Comparison of ENCODE assay signal across 1 cellular context in the genomic region with DNA sequence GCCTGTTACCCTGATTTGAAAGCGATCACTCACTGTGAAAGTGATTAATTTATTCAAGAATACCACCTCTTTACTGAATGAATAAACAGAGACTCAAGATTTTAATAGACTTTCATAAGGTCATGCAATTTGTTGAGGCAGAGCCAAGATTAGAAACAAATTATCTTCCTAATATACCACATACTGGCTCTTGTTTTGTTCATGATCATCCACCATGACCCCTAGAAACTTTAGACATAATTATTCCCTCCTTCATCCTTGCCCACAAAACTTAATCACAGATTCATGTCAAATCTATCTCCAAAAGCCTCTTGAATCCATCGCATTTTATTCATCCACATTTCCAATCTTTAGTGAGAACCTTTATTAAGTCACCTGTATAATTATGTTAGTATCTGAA.
TF ChIP-seq lines count a peak whose summit lies in the region.

No MANE protein-coding gene starts in this region.

TF ChIP-seq in Ishikawa, 13 proteins besides CTCF, POLR2A, EP300 and RAD21 (continued from another document):
- no peak for TF ChIP-seq CREB1 (IDR thresholded peaks at IDR 0.05; ENCODE audit: low read depth)
- TF ChIP-seq CEBPB (IDR thresholded peaks at IDR 0.05) = no peak
- peak; percentile 71 for TF ChIP-seq TEAD4 (IDR thresholded peaks at IDR 0.05)
- TF ChIP-seq, protein P1, sequence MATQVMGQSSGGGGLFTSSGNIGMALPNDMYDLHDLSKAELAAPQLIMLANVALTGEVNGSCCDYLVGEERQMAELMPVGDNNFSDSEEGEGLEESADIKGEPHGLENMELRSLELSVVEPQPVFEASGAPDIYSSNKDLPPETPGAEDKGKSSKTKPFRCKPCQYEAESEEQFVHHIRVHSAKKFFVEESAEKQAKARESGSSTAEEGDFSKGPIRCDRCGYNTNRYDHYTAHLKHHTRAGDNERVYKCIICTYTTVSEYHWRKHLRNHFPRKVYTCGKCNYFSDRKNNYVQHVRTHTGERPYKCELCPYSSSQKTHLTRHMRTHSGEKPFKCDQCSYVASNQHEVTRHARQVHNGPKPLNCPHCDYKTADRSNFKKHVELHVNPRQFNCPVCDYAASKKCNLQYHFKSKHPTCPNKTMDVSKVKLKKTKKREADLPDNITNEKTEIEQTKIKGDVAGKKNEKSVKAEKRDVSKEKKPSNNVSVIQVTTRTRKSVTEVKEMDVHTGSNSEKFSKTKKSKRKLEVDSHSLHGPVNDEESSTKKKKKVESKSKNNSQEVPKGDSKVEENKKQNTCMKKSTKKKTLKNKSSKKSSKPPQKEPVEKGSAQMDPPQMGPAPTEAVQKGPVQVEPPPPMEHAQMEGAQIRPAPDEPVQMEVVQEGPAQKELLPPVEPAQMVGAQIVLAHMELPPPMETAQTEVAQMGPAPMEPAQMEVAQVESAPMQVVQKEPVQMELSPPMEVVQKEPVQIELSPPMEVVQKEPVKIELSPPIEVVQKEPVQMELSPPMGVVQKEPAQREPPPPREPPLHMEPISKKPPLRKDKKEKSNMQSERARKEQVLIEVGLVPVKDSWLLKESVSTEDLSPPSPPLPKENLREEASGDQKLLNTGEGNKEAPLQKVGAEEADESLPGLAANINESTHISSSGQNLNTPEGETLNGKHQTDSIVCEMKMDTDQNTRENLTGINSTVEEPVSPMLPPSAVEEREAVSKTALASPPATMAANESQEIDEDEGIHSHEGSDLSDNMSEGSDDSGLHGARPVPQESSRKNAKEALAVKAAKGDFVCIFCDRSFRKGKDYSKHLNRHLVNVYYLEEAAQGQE (IDR thresholded peaks at IDR 0.05; ENCODE audit: low read depth) = no peak
